In the genomic region with DNA sequence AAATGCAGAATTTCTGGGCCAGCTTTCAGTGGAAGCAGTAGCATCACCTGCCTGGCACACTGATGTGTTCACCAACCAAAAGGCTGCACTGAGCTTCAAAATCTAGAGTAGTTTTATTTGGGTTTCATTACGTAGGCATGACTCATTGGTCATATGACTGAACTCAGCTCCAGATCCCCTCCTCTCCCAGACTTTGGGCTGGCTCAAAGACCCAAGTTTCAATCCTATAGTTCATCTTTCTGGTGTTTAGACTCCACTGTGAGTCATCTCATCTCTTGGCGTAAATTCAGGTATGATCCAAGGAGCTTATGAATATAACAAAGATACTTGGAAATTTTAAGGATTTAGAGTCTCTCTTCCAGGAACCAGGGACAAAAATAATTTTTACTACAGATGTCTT, we compare ENCODE assay signal across 8 cellular contexts. TPM values are rescaled to one million over a fixed set of nuclear protein-coding genes. Genes with fewer than 3 reads are reported as not detected.
DNase-seq lines count a peak whose midpoint lies in the region; ATAC-seq and TF ChIP-seq lines count a peak whose summit lies in the region.

No MANE protein-coding gene starts in this region.

- no peak for TF ChIP-seq CTCF in 22Rv1 (IDR thresholded peaks at IDR 0.05)

- H3K36me3 Mint-ChIP-seq in activated naive CD8-positive, alpha-beta T cell treated with anti-CD3 and anti-CD28 coated beads for 36 hours, result peaks cover 4% of the 10 kb centered on the region
- H3K36me3 Mint-ChIP-seq in naive thymus-derived CD8-positive, alpha-beta T cell, result peaks cover 0 to 67% (median 13%) of the 10 kb centered on the region in 3 donors

- POLR2A ChIA-PET in naive thymus-derived CD8-positive, alpha-beta T cell (lab: Charles Lee), result interaction anchor here (0.7 kb wide), 1 partner anchor 16 kb away, joined by 3 read pairs; no protein-coding TSS in a partner anchor

- DNase-seq in H4 (ENCODE audit: low spot score) (peak; percentile 71), kidney tubule cell (ENCODE audit: low spot score) (peak; percentile 91), NCI-H2107 (lab: John Stamatoyannopoulos, UW) (no peak), KBM-7 (no peak)
- peak; percentile 2 for DNase-seq in activated naive CD8-positive, alpha-beta T cell treated with anti-CD3 and anti-CD28 coated beads for 36 hours
- DNase-seq in naive thymus-derived CD8-positive, alpha-beta T cell, result no peak

- in situ Hi-C loops in KBM-7 (cut with MboI; ENCODE audit: low pct_unique_long_range_greater_than_20kb, low sequenced_read_pairs), result no loop called here

- H3K27ac Mint-ChIP-seq in activated naive CD8-positive, alpha-beta T cell treated with anti-CD3 and anti-CD28 coated beads for 36 hours, result no peak overlapping the region
- H3K27ac Mint-ChIP-seq in naive thymus-derived CD8-positive, alpha-beta T cell, result peak overlapping the region in 2 of 10 donors; percentile 26 to 48

- peaks cover 16% of the 10 kb centered on the region for H3K4me1 Mint-ChIP-seq in activated naive CD8-positive, alpha-beta T cell treated with anti-CD3 and anti-CD28 coated beads for 36 hours
- H3K4me1 Mint-ChIP-seq in naive thymus-derived CD8-positive, alpha-beta T cell, result peaks cover 7 to 26% (median 16%) of the 10 kb centered on the region in 4 donors

- ATAC-seq in GM21528 (IDR thresholded peaks at IDR 0.05; ENCODE audit: low FRiP score, unreplicated experiment), result no peak
- ATAC-seq in naive thymus-derived CD8-positive, alpha-beta T cell, result no peak

- H3K9me3 Mint-ChIP-seq in activated naive CD8-positive, alpha-beta T cell treated with anti-CD3 and anti-CD28 coated beads for 36 hours, result no peaks in the 10 kb centered on the region
- no peaks in the 10 kb centered on the region for H3K9me3 Mint-ChIP-seq in naive thymus-derived CD8-positive, alpha-beta T cell

- no peak overlapping the region for H3K4me3 Mint-ChIP-seq in activated naive CD8-positive, alpha-beta T cell treated with anti-CD3 and anti-CD28 coated beads for 36 hours
- H3K4me3 Mint-ChIP-seq in naive thymus-derived CD8-positive, alpha-beta T cell, result peak overlapping the region in 2 of 10 donors; percentile 6 to 33

- peak overlapping the region; percentile 25; the same call in 1 of the 2 replicates for H3K27ac ChIP-seq in 22Rv1

- H3K27me3 Mint-ChIP-seq in activated naive CD8-positive, alpha-beta T cell treated with anti-CD3 and anti-CD28 coated beads for 36 hours, result no peaks in the 10 kb centered on the region
- no peaks in the 10 kb centered on the region for H3K27me3 Mint-ChIP-seq in naive thymus-derived CD8-positive, alpha-beta T cell

RNA-seq across cellular contexts. Expression of a gene that starts 17.7 kb away (rescaled TPM):
- total RNA-seq in H4 (2014; rRNA removed; shearing (Covaris generic)), result 6.8 and 9.0 TPM in 2 replicates
- 10 to 100 TPM; 11.0 to 13.7 TPM for total RNA-seq in activated naive CD8-positive, alpha-beta T cell treated with anti-CD3 and anti-CD28 coated beads for 36 hours
- total RNA-seq in naive thymus-derived CD8-positive, alpha-beta T cell, result 10 to 100 TPM; 28.0 to 33.7 TPM
- polyA plus RNA-seq in naive thymus-derived CD8-positive, alpha-beta T cell, result 10 to 100 TPM; 20.7 to 27.5 (median 23.8) TPM

Comparison
In these comparisons a context has a peak if more than half of its experiments do, and no peak if none do; other contexts are left out.
1. DNase-seq: peak in H4 (single experiment), activated naive CD8-positive, alpha-beta T cell treated with anti-CD3 and anti-CD28 coated beads for 36 hours (single experiment) and kidney tubule cell (single experiment); none in NCI-H2107 (single experiment), KBM-7 (single experiment) and naive thymus-derived CD8-positive, alpha-beta T cell (0 of 10).